In genomic region chr1:95116666-95117206, GRCh38 we compare ENCODE assay signal across 8 cellular contexts. TPM values are rescaled to one million over a fixed set of nuclear protein-coding genes. Genes with fewer than 3 reads are reported as not detected.
A peak's percentile ranks its signal among the peaks of the same experiment; 100 is the strongest.
DNase-seq lines count a peak whose midpoint lies in the region; ATAC-seq and TF ChIP-seq lines count a peak whose summit lies in the region.

No MANE protein-coding gene starts in this region.

- no peaks in the 10 kb centered on the region for H3K27me3 ChIP-seq in left ventricle myocardium inferior (ENCODE audit: low read depth)

- peak; percentile 69 for TF ChIP-seq CTCF in left ventricle myocardium inferior (IDR thresholded peaks at IDR 0.05; ENCODE audit: borderline replicate concordance)

- H3K9me3 ChIP-seq in SK-N-MC (ENCODE audit: low read depth, low read length) (no peaks in the 10 kb centered on the region), left ventricle myocardium inferior (replicated peaks) (no peaks in the 10 kb centered on the region)

- peaks cover 10% of the 10 kb centered on the region for H3K4me1 Mint-ChIP-seq in activated naive CD8-positive, alpha-beta T cell treated with anti-CD3 and anti-CD28 coated beads, Interleukin-2, amount 50 U/mL, for 24 hours

- H3K27ac Mint-ChIP-seq in activated naive CD8-positive, alpha-beta T cell treated with anti-CD3 and anti-CD28 coated beads, Interleukin-2, amount 50 U/mL, for 24 hours = peak overlapping the region; percentile 53

- CTCF ChIA-PET in HEK293T (lab: Yijun Ruan, JAX) = interaction anchor here (0.5 to 1.9 kb wide), 8 partner anchors 11 to 122 kb away, joined by 3 to 8 read pairs (median 4); partner anchors contain the start of genes ALG14 and RWDD3

- intact Hi-C loops in left ventricle myocardium inferior (cut with micrococcal nuclease) (loop anchor here (10.0 kb wide), 1 partner anchor 118 kb away; the partner anchor contains the start of gene RWDD3), posterior cingulate gyrus (cut with DNase I) (loop anchor here (5.0 kb wide), 1 partner anchor 116 kb away; the partner anchor contains the start of gene RWDD3)

- peak overlapping the region; percentile 65 for H3K9ac ChIP-seq in SK-N-MC (ENCODE audit: insufficient read length)

- POLR2A ChIA-PET in HEK293T (lab: Yijun Ruan, JAX) = interaction anchor here (1.2 to 3.3 kb wide), 6 partner anchors 12 to 117 kb away, joined by 3 to 21 read pairs (median 5); partner anchors contain the start of genes ALG14 and RWDD3

- in situ Hi-C loops in G401 (cut with HindIII; ENCODE audit: low sequenced_read_pairs) = no loop called here

- H3K4me3 Mint-ChIP-seq in activated naive CD8-positive, alpha-beta T cell treated with anti-CD3 and anti-CD28 coated beads, Interleukin-2, amount 50 U/mL, for 24 hours = peak overlapping the region; percentile 80

- no peaks in the 10 kb centered on the region for H3K9me3 Mint-ChIP-seq in activated naive CD8-positive, alpha-beta T cell treated with anti-CD3 and anti-CD28 coated beads, Interleukin-2, amount 50 U/mL, for 24 hours

- H3K4me3 ChIP-seq in SK-N-MC = peak overlapping the region; percentile 88
- H3K4me3 ChIP-seq in left ventricle myocardium inferior = peak overlapping the region; percentile 83

- H3K36me3 ChIP-seq in SK-N-MC (ENCODE audit: insufficient read depth, low read length) = no peaks in the 10 kb centered on the region
- no peaks in the 10 kb centered on the region for H3K36me3 ChIP-seq in left ventricle myocardium inferior

- DNase-seq in G401 (ENCODE audit: low spot score) (peak; percentile 87), HEK293T (ENCODE audit: extremely low spot score) (peak; percentile 85), NAMALWA (ENCODE audit: low spot score) (peak; percentile 81), SK-N-MC (ENCODE audit: low read depth, low spot score) (no peak), left ventricle myocardium inferior (peak; percentile 52), posterior cingulate gyrus (peak; percentile 17 to 91 (median 56))
- DNase-seq in activated naive CD8-positive, alpha-beta T cell treated with anti-CD3 and anti-CD28 coated beads, Interleukin-2, amount 50 U/mL, for 24 hours = peak; percentile 53

- H3K27ac ChIP-seq in SK-N-MC (no peak overlapping the region), left ventricle myocardium inferior (replicated peaks) (peak overlapping the region; percentile 92)

- peak; percentile 67 for ATAC-seq in activated naive CD8-positive, alpha-beta T cell treated with anti-CD3 and anti-CD28 coated beads, Interleukin-2, amount 50 U/mL, for 24 hours
- ATAC-seq in HG03457 (IDR thresholded peaks at IDR 0.05; ENCODE audit: unreplicated experiment) = no peak

- peaks cover 36% of the 10 kb centered on the region for H3K27me3 Mint-ChIP-seq in activated naive CD8-positive, alpha-beta T cell treated with anti-CD3 and anti-CD28 coated beads, Interleukin-2, amount 50 U/mL, for 24 hours

- H3K36me3 Mint-ChIP-seq in activated naive CD8-positive, alpha-beta T cell treated with anti-CD3 and anti-CD28 coated beads, Interleukin-2, amount 50 U/mL, for 24 hours (ENCODE audit: low read depth) = no peaks in the 10 kb centered on the region

- peaks cover 45% of the 10 kb centered on the region for H3K4me1 ChIP-seq in left ventricle myocardium inferior

TF ChIP-seq in HEK293T, 16 proteins besides CTCF, POLR2A, EP300 and RAD21:
- TF ChIP-seq HDGF (IDR thresholded peaks at IDR 0.05; ENCODE audit: borderline replicate concordance) (no peak), PKNOX1 (IDR thresholded peaks at IDR 0.05) (no peak), CTBP1 (IDR thresholded peaks at IDR 0.05; ENCODE audit: borderline replicate concordance) (peak; percentile 49; the same call in 1 of the 2 replicates), FOXK2 (IDR thresholded peaks at IDR 0.05) (no peak), ELF4 (IDR thresholded peaks at IDR 0.05) (no peak), TARDBP (IDR thresholded peaks at IDR 0.05) (no peak), NFRKB (IDR thresholded peaks at IDR 0.05) (no peak), LEF1 (IDR thresholded peaks at IDR 0.05; ENCODE audit: borderline replicate concordance) (no peak), ARNT (IDR thresholded peaks at IDR 0.05) (no peak), L3MBTL2 (conservative IDR thresholded peaks at IDR 0.05) (peak; percentile 77), FOXA1 (IDR thresholded peaks at IDR 0.05) (no peak)

RNA-seq across cellular contexts. Expression of gene TLCD4, which starts 0.4 kb away (rescaled TPM):
- 0.06 and 6.2 TPM in 2 replicates for total RNA-seq in G401 (2014; rRNA removed; shearing (Covaris generic))
- total RNA-seq in left ventricle myocardium inferior = 75.7 TPM

RNA-seq across cellular contexts. Expression of gene ALG14, which starts 44.0 kb away (rescaled TPM):
- 1.8 and 2.5 TPM in 2 replicates for total RNA-seq in G401 (2014; rRNA removed; shearing (Covaris generic))
- 2.6 TPM for total RNA-seq in left ventricle myocardium inferior

Comparison
In these comparisons a context has a peak if more than half of its experiments do, and no peak if none do; other contexts are left out.
1. RNA of gene TLCD4, which starts 0.4 kb away (total RNA-seq): 75.7 TPM in left ventricle myocardium inferior (single experiment); 0.06 to 6.2 TPM in G401; every median in the first group is over 10 times any median in the second.